ENCODE assay signal across 31 cellular contexts in genomic region chr19:36514012-36514612, GRCh38. TPM values are rescaled to one million over a fixed set of nuclear protein-coding genes. Genes with fewer than 3 reads are reported as not detected.
DNase-seq lines count a peak whose midpoint lies in the region; ATAC-seq, FAIRE-seq and TF ChIP-seq lines count a peak whose summit lies in the region.
"Had no signal": no experiment of that assay in that cellular context is flagged by ENCODE, and none has a peak within 500 bp of the region (broad histone marks: within the 10 kb centered on the region; RNA-seq: fewer than 3 reads in every experiment).

No MANE protein-coding gene starts in this region.

- TF ChIP-seq CTCF in A549 (IDR thresholded peaks at IDR 0.05): no peak
- no peak for TF ChIP-seq CTCF in coronary artery (IDR thresholded peaks at IDR 0.05)
- TF ChIP-seq CTCF in psoas muscle (IDR thresholded peaks at IDR 0.05): no peak

- peaks cover 25 to 34% of the 10 kb centered on the region in 2 donors for H3K9me3 Mint-ChIP-seq in stimulated activated naive B cell treated with anti-CD40 and anti-IgM and Interleukin-4, amounts not matched to agents 10 μg/mL and 1 μg/mL and 100 μg/mL, for 72 hours

- ATAC-seq in A549 (0 out of 6 replicates have a peak, but pooled peaks of 1 of the 2 experiments have one; percentile 19), HG02840 (IDR thresholded peaks at IDR 0.05; ENCODE audit: low FRiP score, unreplicated experiment) (no peak), psoas muscle (no peak)
- ATAC-seq in stimulated activated naive B cell treated with anti-CD40 and anti-IgM and Interleukin-4, amounts not matched to agents 10 μg/mL and 1 μg/mL and 100 μg/mL, for 72 hours (replicated peaks): no peak
- ATAC-seq: activated CD8-positive, alpha-beta T cell treated with anti-CD3 and anti-CD28 coated beads for 36 hours had no signal

- TF ChIP-seq RAD21 in A549 (conservative IDR thresholded peaks at IDR 0.05 in 1 of 2, IDR thresholded peaks at IDR 0.05 in 1 of 2): no peak

- H3K4me3 Mint-ChIP-seq in stimulated activated naive B cell treated with anti-CD40 and anti-IgM and Interleukin-4, amounts not matched to agents 10 μg/mL and 1 μg/mL and 100 μg/mL, for 72 hours: no peak overlapping the region
- H3K4me3 Mint-ChIP-seq: activated CD8-positive, alpha-beta T cell treated with anti-CD3 and anti-CD28 coated beads for 36 hours had no signal

- intact Hi-C loops in psoas muscle (cut with DNase I): no loop called here

- no peaks in the 10 kb centered on the region for H3K4me1 ChIP-seq in A549
- H3K4me1 ChIP-seq in muscle layer of colon (ENCODE audit: insufficient read depth, low read length): no peaks in the 10 kb centered on the region
- no peaks in the 10 kb centered on the region for H3K4me1 ChIP-seq in psoas muscle
- H3K4me1 ChIP-seq: breast epithelium, esophagus squamous epithelium, SJSA1, tibial artery had no signal

- no peak overlapping the region for H3K9ac ChIP-seq in muscle layer of colon (ENCODE audit: low read length)

- H3K4me3 ChIP-seq in A549: no peak overlapping the region
- peak overlapping the region; percentile 22 for H3K4me3 ChIP-seq in coronary artery
- peak overlapping the region; percentile 4 to 42 for H3K4me3 ChIP-seq in muscle layer of colon (ENCODE audit: low read depth in 1 of 2, low read length in 2 of 2)
- H3K4me3 ChIP-seq in psoas muscle: no peak overlapping the region
- H3K4me3 ChIP-seq: lung, MG63, SJSA1, tibial artery had no signal

- POLR2A ChIA-PET in A549 (lab: Yijun Ruan, JAX): no interaction called here

- no peak for TF ChIP-seq POLR2A in A549 (IDR thresholded peaks at IDR 0.05; ENCODE audit: low read length)
- TF ChIP-seq POLR2A in H54 (IDR thresholded peaks at IDR 0.05; ENCODE audit: low read depth, low read length): no peak

- no peak overlapping the region for H3K4me2 ChIP-seq in A549

- no peaks in the 10 kb centered on the region for H3K27me3 Mint-ChIP-seq in stimulated activated naive B cell treated with anti-CD40 and anti-IgM and Interleukin-4, amounts not matched to agents 10 μg/mL and 1 μg/mL and 100 μg/mL, for 72 hours
- H3K27me3 Mint-ChIP-seq: activated CD8-positive, alpha-beta T cell treated with anti-CD3 and anti-CD28 coated beads for 36 hours had no signal

- TF ChIP-seq EP300 in A549 (IDR thresholded peaks at IDR 0.05): no peak

- H3K36me3 Mint-ChIP-seq in stimulated activated naive B cell treated with anti-CD40 and anti-IgM and Interleukin-4, amounts not matched to agents 10 μg/mL and 1 μg/mL and 100 μg/mL, for 72 hours: peaks cover 58 to 67% of the 10 kb centered on the region in 2 donors

- WGBS in A549 (ENCODE audit: missing lambda C conversion rate): 80% methylated on average over 2 of the region's 2 CpGs
- 97 to 99% (median 99%) methylated on average over 2 of the region's 2 CpGs for WGBS in psoas muscle, 3 donors

- H3K36me3 ChIP-seq in muscle layer of colon (ENCODE audit: insufficient read depth, low read length): peaks cover 45% of the 10 kb centered on the region
- peaks cover 27 to 56% of the 10 kb centered on the region in 2 donors for H3K36me3 ChIP-seq in psoas muscle (ENCODE audit: insufficient read depth in 1 of 2, low read depth in 1 of 2)

- H3K9me3 ChIP-seq in A549: peaks cover 99% of the 10 kb centered on the region
- H3K9me3 ChIP-seq in muscle layer of colon (ENCODE audit: low read length): peaks cover 67% of the 10 kb centered on the region
- H3K9me3 ChIP-seq in psoas muscle: peaks cover 98% of the 10 kb centered on the region

- CTCF ChIA-PET in A549 (lab: Yijun Ruan, JAX): interaction anchor here (0.6 kb wide), 1 partner anchor 15 kb away, joined by 4 read pairs; no protein-coding TSS in a partner anchor

- no peak overlapping the region for H3K27ac ChIP-seq in A549
- no peak overlapping the region for H3K27ac ChIP-seq in coronary artery
- H3K27ac ChIP-seq in muscle layer of colon (ENCODE audit: low read depth, low read length): no peak overlapping the region
- no peak overlapping the region for H3K27ac ChIP-seq in psoas muscle
- H3K27ac ChIP-seq: breast epithelium, esophagus squamous epithelium, SJSA1, tibial artery had no signal

- H3K27me3 ChIP-seq in muscle layer of colon (ENCODE audit: control insufficient read depth in 1 of 2, insufficient read depth in 2 of 2, low read length in 2 of 2) (no peaks in the 10 kb centered on the region), psoas muscle (ENCODE audit: insufficient read depth in 3 of 3, low read length in 2 of 3) (no peaks in the 10 kb centered on the region)
- H3K27me3 ChIP-seq: breast epithelium, esophagus squamous epithelium, MG63, SJSA1, tibial artery had no signal

- FAIRE-seq in A549 (lab: Jason Lieb, UNC) (peak; percentile 95), H54 (lab: Jason Lieb, UNC) (peak; percentile 81)
- FAIRE-seq: colon, TTC549 had no signal

- no peak overlapping the region for H3K27ac Mint-ChIP-seq in stimulated activated naive B cell treated with anti-CD40 and anti-IgM and Interleukin-4, amounts not matched to agents 10 μg/mL and 1 μg/mL and 100 μg/mL, for 72 hours
- H3K27ac Mint-ChIP-seq: activated CD8-positive, alpha-beta T cell treated with anti-CD3 and anti-CD28 coated beads for 36 hours had no signal

- no peaks in the 10 kb centered on the region for H3K4me1 Mint-ChIP-seq in stimulated activated naive B cell treated with anti-CD40 and anti-IgM and Interleukin-4, amounts not matched to agents 10 μg/mL and 1 μg/mL and 100 μg/mL, for 72 hours

- DNase-seq in A549 (ENCODE audit: low read depth in 1 of 2, low spot score in 1 of 2): peak in 1 of 2 experiments; percentile 58
- no peak for DNase-seq in H54 (ENCODE audit: insufficient read length, low spot score)
- DNase-seq in coronary artery (ENCODE audit: low spot score): no peak
- DNase-seq in DMS153 treated with DMSO at 0.1 percent for 48 hours (lab: John Stamatoyannopoulos, UW; ENCODE audit: unreplicated experiment): no peak
- no peak for DNase-seq in stimulated activated naive B cell treated with anti-CD40 and anti-IgM and Interleukin-4, amounts not matched to agents 10 μg/mL and 1 μg/mL and 100 μg/mL, for 72 hours
- no peak for DNase-seq in psoas muscle
- DNase-seq: activated CD4-positive, alpha-beta T cell treated with anti-CD3 and anti-CD28 coated beads for 1 hour; activated CD8-positive, alpha-beta T cell treated with anti-CD3 and anti-CD28 coated beads for 36 hours; activated effector memory CD4-positive, alpha-beta T cell treated with anti-CD3 and anti-CD28 coated beads, Interleukin-2, amount 50 U/mL, for 16 hours; activated T-cell treated with anti-CD3 and anti-CD28 coated beads for 4 hours; C1 segment of cervical spinal cord; Calu3; EL; esophagus squamous epithelium; MG63; NCI-H1436; NCI-H2107; NCI-H524; occipital lobe; stimulated activated CD4-positive, alpha-beta T cell treated with anti-CD3 and anti-CD28 coated beads, Interleukin-12 subunit alpha, Interleukin-12 subunit beta, amount 100 ng/mL, for 4 hours; stimulated activated CD4-positive, alpha-beta T cell treated with anti-CD3 and anti-CD28 coated beads, Interleukin-4, amount 100 ng/mL, for 4 hours; stimulated activated naive CD4-positive, alpha-beta T cell treated with Interleukin-2 at 50 U/mL for 16 hours; T-helper 1 cell; tibial artery had no signal

TF ChIP-seq in A549, 52 proteins besides CTCF, POLR2A, EP300 and RAD21 (continues in another document):
- no peak for TF ChIP-seq RARB (CRISPR knock-in tag; IDR thresholded peaks at IDR 0.05)
- no peak for TF ChIP-seq NR3C1 (IDR thresholded peaks at IDR 0.05)
- TF ChIP-seq HOXB5 (CRISPR knock-in tag; IDR thresholded peaks at IDR 0.05): no peak
- TF ChIP-seq FOSB (CRISPR knock-in tag; IDR thresholded peaks at IDR 0.05): no peak
- TF ChIP-seq GATA3 (IDR thresholded peaks at IDR 0.05; ENCODE audit: borderline replicate concordance): peak; percentile 68; the same call in 1 of the 2 replicates
- TF ChIP-seq E2F6 (IDR thresholded peaks at IDR 0.05; ENCODE audit: borderline replicate concordance, low read depth): no peak
- no peak for TF ChIP-seq BHLHE40 (IDR thresholded peaks at IDR 0.05; ENCODE audit: low read depth, low read length)
- TF ChIP-seq TFCP2L1 (CRISPR knock-in tag; IDR thresholded peaks at IDR 0.05): no peak
- no peak for TF ChIP-seq SMC3 (IDR thresholded peaks at IDR 0.05)
- peak; percentile 37; the same call in 1 of the 2 replicates for TF ChIP-seq HES2 (IDR thresholded peaks at IDR 0.05)
- TF ChIP-seq CHD4 (IDR thresholded peaks at IDR 0.05; ENCODE audit: borderline replicate concordance): no peak

RNA-seq across cellular contexts. Expression of gene ZNF260, which starts 14.0 kb away (rescaled TPM):
- 19.3 and 25.6 TPM in 2 replicates for polyA plus RNA-seq in A549 (2011; rRNA removed)
- 3.0 and 3.6 TPM in 2 replicates for polyA plus RNA-seq in A549 (2012; cell fraction: cytosol; rRNA removed)
- 1.4 and 4.0 TPM in 2 replicates for polyA plus RNA-seq in A549 (2012; cell fraction: nucleus; rRNA removed)
- 22.0 to 23.8 TPM (median 22.8 TPM) in 3 replicates for polyA plus RNA-seq in A549 (2017; fragmentation: RNase III; extraction: RNeasy Plus Mini Kit Qiagen cat#74134 plus additional on column Dnase treatment)
- polyA minus RNA-seq in A549 (2011; rRNA and poly(A)+ RNA removed): 32.2 and 36.6 TPM in 2 replicates
- total RNA-seq in psoas muscle: 1 to 10 TPM; 2.5 to 5.1 (median 3.7) TPM
- polyA plus RNA-seq in psoas muscle: 1 to 10 TPM; 1.2 to 5.6 (median 1.9) TPM

RNA-seq across cellular contexts. Expression of gene ZNF566, which starts 24.8 kb away (rescaled TPM):
- polyA plus RNA-seq in A549 (2011; rRNA removed) (12.6 and 13.0 TPM in 2 replicates), A549 (2017; fragmentation: RNase III; extraction: RNeasy Plus Mini Kit Qiagen cat#74134 plus additional on column Dnase treatment) (10.6 to 12.0 TPM (median 11.7 TPM) in 3 replicates), psoas muscle (1 to 10 TPM; 2.4 to 9.0 (median 2.9) TPM)
- polyA plus RNA-seq in A549 (2012; cell fraction: cytosol; rRNA removed): 3.0 and 3.9 TPM in 2 replicates
- polyA plus RNA-seq in A549 (2012; cell fraction: nucleus; rRNA removed): 5.1 and 13.8 TPM in 2 replicates
- 11.7 and 14.2 TPM in 2 replicates for polyA minus RNA-seq in A549 (2011; rRNA and poly(A)+ RNA removed)
- total RNA-seq in psoas muscle: 1 to 10 TPM; 5.2 to 8.0 (median 6.1) TPM

RNA-seq across cellular contexts. Expression of gene ZNF529, which starts 59.0 kb away (rescaled TPM):
- polyA plus RNA-seq in A549 (2011; rRNA removed) (6.0 and 7.0 TPM in 2 replicates), A549 (2017; fragmentation: RNase III; extraction: RNeasy Plus Mini Kit Qiagen cat#74134 plus additional on column Dnase treatment) (3.1 to 3.6 TPM (median 3.2 TPM) in 3 replicates), psoas muscle (1 to 10 TPM; 2.3 to 5.4 (median 3.1) TPM)
- 1.1 and 1.5 TPM in 2 replicates for polyA plus RNA-seq in A549 (2012; cell fraction: cytosol; rRNA removed)
- polyA plus RNA-seq in A549 (2012; cell fraction: nucleus; rRNA removed): 2.4 and 5.4 TPM in 2 replicates
- 4.2 and 7.1 TPM in 2 replicates for polyA minus RNA-seq in A549 (2011; rRNA and poly(A)+ RNA removed)
- 10 to 100 TPM in 1 of 4 donors, 1 to 10 TPM in 3; 6.1 to 10.4 (median 8.1) TPM for total RNA-seq in psoas muscle

Comparison
In these comparisons a context has a peak if more than half of its experiments do, and no peak if none do; other contexts are left out.
1. H3K4me3 ChIP-seq: peak in coronary artery (single experiment) and muscle layer of colon (2 of 2); none in A549 (single experiment) and psoas muscle (single experiment).